Comparison of ENCODE assay signal across 15 cellular contexts in the genomic region with DNA sequence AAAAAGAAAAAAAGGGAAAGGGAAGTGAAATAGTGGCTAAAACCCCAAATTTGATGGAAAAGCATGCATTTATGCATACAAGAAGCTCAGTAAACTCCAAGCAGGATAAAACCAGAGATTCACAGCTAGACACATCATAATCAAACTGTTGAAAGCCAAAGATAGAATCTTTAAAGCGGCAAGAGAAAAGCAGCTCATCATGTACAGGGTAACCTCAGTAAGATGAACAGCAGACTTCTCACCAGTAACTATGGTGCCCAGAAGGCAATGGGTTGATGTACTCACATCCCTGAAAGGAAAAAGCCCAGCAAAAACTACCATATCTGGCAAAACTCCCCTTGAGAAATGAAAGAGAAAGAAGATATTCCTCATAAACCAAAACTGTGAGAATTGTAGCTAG.
DNase-seq lines count a peak whose midpoint lies in the region; TF ChIP-seq lines count a peak whose summit lies in the region.
"Had no signal": no experiment of that assay in that cellular context is flagged by ENCODE, and none has a peak within 500 bp of the region (broad histone marks: within the 10 kb centered on the region; RNA-seq: fewer than 3 reads in every experiment).

No MANE protein-coding gene starts in this region.

- H3K4me3 ChIP-seq in HEK293 (ENCODE audit: low read depth, low read length) (no peak overlapping the region), fibroblast of villous mesenchyme (ENCODE audit: low read depth, low read length) (no peak overlapping the region)

- H3K27ac ChIP-seq in HEK293 (ENCODE audit: extremely low read depth, low read depth, low read length): no peak overlapping the region

- H3K4me1 Mint-ChIP-seq in activated CD4-positive, alpha-beta memory T cell treated with anti-CD3 and anti-CD28 coated beads, Interleukin-2, amount 10 ng/mL, durations not matched to agents 7 days and 5 days: no peaks in the 10 kb centered on the region

- TF ChIP-seq CTCF in HEK293 (tag by site-specific recombination; IDR thresholded peaks at IDR 0.05) (no peak), fibroblast of villous mesenchyme (IDR thresholded peaks at IDR 0.05; ENCODE audit: insufficient read depth, low read depth, low read length) (no peak)

- peaks cover 19% of the 10 kb centered on the region for H3K9me3 Mint-ChIP-seq in activated CD4-positive, alpha-beta memory T cell treated with anti-CD3 and anti-CD28 coated beads, Interleukin-2, amount 10 ng/mL, durations not matched to agents 7 days and 5 days

- H3K4me1 ChIP-seq in HEK293 (ENCODE audit: control insufficient read depth, insufficient read depth, low read length): no peaks in the 10 kb centered on the region

- H3K27me3 Mint-ChIP-seq in activated CD4-positive, alpha-beta memory T cell treated with anti-CD3 and anti-CD28 coated beads, Interleukin-2, amount 10 ng/mL, durations not matched to agents 7 days and 5 days: peaks cover 2% of the 10 kb centered on the region

- DNase-seq in NCI-H1092 treated with DMSO at 0.1 percent for 48 hours (lab: John Stamatoyannopoulos, UW) (peak; percentile 35), NCI-H1092 (lab: John Stamatoyannopoulos, UW) (no peak), RPMI7951 (ENCODE audit: low read depth) (peak; percentile 39), fibroblast of villous mesenchyme (ENCODE audit: low read depth) (peak; percentile 42), mucosa of gallbladder (ENCODE audit: low spot score) (no peak), epidermal melanocyte (ENCODE audit: insufficient read length, low spot score) (no peak)
- no peak for DNase-seq in activated CD4-positive, alpha-beta memory T cell treated with anti-CD3 and anti-CD28 coated beads, Interleukin-2, amount 10 ng/mL, durations not matched to agents 7 days and 5 days
- DNase-seq: 8988T; activated CD8-positive, alpha-beta memory T cell treated with anti-CD3 and anti-CD28 coated beads, Interleukin-2, amount 50 U/mL, for 48 hours; anterior cingulate cortex; NCI-H2081 treated with DMSO at 0.1 percent for 48 hours; nucleus accumbens; stimulated activated CD4-positive, alpha-beta T cell treated with anti-CD3 and anti-CD28 coated beads, Interleukin-2, amount 100 ng/mL, for 24 hours had no signal

- H3K4me3 Mint-ChIP-seq in activated CD4-positive, alpha-beta memory T cell treated with anti-CD3 and anti-CD28 coated beads, Interleukin-2, amount 10 ng/mL, durations not matched to agents 7 days and 5 days: no peak overlapping the region
- H3K4me3 Mint-ChIP-seq: T-helper 2 cell treated with Interferon-gamma antibody and Interleukin-4, amounts not matched to agents 5 μg/mL and 100 μg/mL, for 36 hours had no signal

- H3K36me3 Mint-ChIP-seq in activated CD4-positive, alpha-beta memory T cell treated with anti-CD3 and anti-CD28 coated beads, Interleukin-2, amount 10 ng/mL, durations not matched to agents 7 days and 5 days (ENCODE audit: low read depth): peaks cover 5% of the 10 kb centered on the region

- H3K27ac Mint-ChIP-seq in activated CD4-positive, alpha-beta memory T cell treated with anti-CD3 and anti-CD28 coated beads, Interleukin-2, amount 10 ng/mL, durations not matched to agents 7 days and 5 days: no peak overlapping the region
- H3K27ac Mint-ChIP-seq: T-helper 2 cell treated with Interferon-gamma antibody and Interleukin-4, amounts not matched to agents 5 μg/mL and 100 μg/mL, for 36 hours had no signal

- H3K9me3 ChIP-seq in HEK293 (ENCODE audit: control insufficient read depth, insufficient read depth, low read depth, low read length): no peaks in the 10 kb centered on the region

- POLR2A ChIA-PET in HEK293 (lab: Yijun Ruan, JAX): interaction anchor here (0.6 kb wide), 1 partner anchor 17 kb away, joined by 3 read pairs; no protein-coding TSS in a partner anchor
- POLR2A ChIA-PET in activated CD4-positive, alpha-beta memory T cell treated with anti-CD3 and anti-CD28 coated beads, Interleukin-2, amount 10 ng/mL, durations not matched to agents 7 days and 5 days (lab: Charles Lee): no interaction called here

- no peaks in the 10 kb centered on the region for H3K36me3 ChIP-seq in HEK293 (ENCODE audit: control insufficient read depth in 2 of 2, insufficient read depth in 1 of 2, low read length in 2 of 2)

- CTCF ChIA-PET in HEK293 (lab: Yijun Ruan, JAX): interaction anchor here (0.6 kb wide), 1 partner anchor 119 kb away, joined by 4 read pairs; no protein-coding TSS in a partner anchor
- CTCF ChIA-PET in activated CD4-positive, alpha-beta memory T cell treated with anti-CD3 and anti-CD28 coated beads, Interleukin-2, amount 10 ng/mL, durations not matched to agents 7 days and 5 days (lab: Charles Lee): no interaction called here

TF ChIP-seq in HEK293, 187 proteins besides CTCF, POLR2A, EP300 and RAD21 (continues in another document):
- TF ChIP-seq, protein P1, sequence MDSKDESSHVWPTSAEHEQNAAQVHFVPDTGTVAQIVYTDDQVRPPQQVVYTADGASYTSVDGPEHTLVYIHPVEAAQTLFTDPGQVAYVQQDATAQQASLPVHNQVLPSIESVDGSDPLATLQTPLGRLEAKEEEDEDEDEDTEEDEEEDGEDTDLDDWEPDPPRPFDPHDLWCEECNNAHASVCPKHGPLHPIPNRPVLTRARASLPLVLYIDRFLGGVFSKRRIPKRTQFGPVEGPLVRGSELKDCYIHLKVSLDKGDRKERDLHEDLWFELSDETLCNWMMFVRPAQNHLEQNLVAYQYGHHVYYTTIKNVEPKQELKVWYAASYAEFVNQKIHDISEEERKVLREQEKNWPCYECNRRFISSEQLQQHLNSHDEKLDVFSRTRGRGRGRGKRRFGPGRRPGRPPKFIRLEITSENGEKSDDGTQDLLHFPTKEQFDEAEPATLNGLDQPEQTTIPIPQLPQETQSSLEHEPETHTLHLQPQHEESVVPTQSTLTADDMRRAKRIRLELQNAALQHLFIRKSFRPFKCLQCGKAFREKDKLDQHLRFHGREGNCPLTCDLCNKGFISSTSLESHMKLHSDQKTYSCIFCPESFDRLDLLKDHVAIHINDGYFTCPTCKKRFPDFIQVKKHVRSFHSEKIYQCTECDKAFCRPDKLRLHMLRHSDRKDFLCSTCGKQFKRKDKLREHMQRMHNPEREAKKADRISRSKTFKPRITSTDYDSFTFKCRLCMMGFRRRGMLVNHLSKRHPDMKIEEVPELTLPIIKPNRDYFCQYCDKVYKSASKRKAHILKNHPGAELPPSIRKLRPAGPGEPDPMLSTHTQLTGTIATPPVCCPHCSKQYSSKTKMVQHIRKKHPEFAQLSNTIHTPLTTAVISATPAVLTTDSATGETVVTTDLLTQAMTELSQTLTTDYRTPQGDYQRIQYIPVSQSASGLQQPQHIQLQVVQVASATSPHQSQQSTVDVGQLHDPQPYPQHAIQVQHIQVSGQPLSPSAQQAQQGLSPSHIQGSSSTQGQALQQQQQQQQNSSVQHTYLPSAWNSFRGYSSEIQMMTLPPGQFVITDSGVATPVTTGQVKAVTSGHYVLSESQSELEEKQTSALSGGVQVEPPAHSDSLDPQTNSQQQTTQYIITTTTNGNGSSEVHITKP (tag by site-specific recombination; IDR thresholded peaks at IDR 0.05): no peak
- TF ChIP-seq ZNF621 (tag by site-specific recombination; IDR thresholded peaks at IDR 0.05) (no peak), ZBTB8A (tag by site-specific recombination; IDR thresholded peaks at IDR 0.05) (no peak), ZNF560 (tag by site-specific recombination; IDR thresholded peaks at IDR 0.05; ENCODE audit: borderline replicate concordance) (no peak), ZNF626 (tag by site-specific recombination; IDR thresholded peaks at IDR 0.05) (peak; percentile 81; the same call in 1 of the 2 replicates), HOXA7 (CRISPR knock-in tag; IDR thresholded peaks at IDR 0.05; ENCODE audit: borderline replicate concordance) (no peak), HOXC10 (CRISPR knock-in tag; IDR thresholded peaks at IDR 0.05) (no peak), ZSCAN23 (tag by site-specific recombination; IDR thresholded peaks at IDR 0.05) (no peak)
- TF ChIP-seq, protein P2, sequence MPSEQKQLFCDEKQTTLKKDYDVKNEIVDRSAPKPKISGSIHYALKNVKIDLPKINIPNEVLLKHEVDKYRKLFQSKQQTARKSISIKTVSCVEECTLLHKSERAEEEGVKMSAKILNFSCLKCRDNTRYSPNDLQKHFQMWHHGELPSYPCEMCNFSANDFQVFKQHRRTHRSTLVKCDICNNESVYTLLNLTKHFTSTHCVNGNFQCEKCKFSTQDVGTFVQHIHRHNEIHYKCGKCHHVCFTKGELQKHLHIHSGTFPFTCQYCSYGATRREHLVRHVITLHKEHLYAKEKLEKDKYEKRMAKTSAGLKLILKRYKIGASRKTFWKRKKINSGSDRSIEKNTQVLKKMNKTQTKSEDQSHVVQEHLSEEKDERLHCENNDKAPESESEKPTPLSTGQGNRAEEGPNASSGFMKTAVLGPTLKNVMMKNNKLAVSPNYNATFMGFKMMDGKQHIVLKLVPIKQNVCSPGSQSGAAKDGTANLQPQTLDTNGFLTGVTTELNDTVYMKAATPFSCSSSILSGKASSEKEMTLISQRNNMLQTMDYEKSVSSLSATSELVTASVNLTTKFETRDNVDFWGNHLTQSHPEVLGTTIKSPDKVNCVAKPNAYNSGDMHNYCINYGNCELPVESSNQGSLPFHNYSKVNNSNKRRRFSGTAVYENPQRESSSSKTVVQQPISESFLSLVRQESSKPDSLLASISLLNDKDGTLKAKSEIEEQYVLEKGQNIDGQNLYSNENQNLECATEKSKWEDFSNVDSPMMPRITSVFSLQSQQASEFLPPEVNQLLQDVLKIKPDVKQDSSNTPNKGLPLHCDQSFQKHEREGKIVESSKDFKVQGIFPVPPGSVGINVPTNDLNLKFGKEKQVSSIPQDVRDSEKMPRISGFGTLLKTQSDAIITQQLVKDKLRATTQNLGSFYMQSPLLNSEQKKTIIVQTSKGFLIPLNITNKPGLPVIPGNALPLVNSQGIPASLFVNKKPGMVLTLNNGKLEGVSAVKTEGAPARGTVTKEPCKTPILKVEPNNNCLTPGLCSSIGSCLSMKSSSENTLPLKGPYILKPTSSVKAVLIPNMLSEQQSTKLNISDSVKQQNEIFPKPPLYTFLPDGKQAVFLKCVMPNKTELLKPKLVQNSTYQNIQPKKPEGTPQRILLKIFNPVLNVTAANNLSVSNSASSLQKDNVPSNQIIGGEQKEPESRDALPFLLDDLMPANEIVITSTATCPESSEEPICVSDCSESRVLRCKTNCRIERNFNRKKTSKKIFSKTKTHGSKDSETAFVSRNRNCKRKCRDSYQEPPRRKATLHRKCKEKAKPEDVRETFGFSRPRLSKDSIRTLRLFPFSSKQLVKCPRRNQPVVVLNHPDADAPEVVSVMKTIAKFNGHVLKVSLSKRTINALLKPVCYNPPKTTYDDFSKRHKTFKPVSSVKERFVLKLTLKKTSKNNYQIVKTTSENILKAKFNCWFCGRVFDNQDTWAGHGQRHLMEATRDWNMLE (tag by site-specific recombination; conservative IDR thresholded peaks at IDR 0.05; ENCODE audit: low read depth): 0 out of 2 replicates have a peak, but pooled peaks have one; percentile 13
- TF ChIP-seq, protein P3, sequence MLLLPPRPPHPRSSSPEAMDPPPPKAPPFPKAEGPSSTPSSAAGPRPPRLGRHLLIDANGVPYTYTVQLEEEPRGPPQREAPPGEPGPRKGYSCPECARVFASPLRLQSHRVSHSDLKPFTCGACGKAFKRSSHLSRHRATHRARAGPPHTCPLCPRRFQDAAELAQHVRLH (tag by site-specific recombination; IDR thresholded peaks at IDR 0.05): peak; percentile 56

Comparison
In these comparisons a context has a peak if more than half of its experiments do, and no peak if none do; other contexts are left out.
1. DNase-seq: peak in NCI-H1092 treated with DMSO at 0.1 percent for 48 hours (single experiment), RPMI7951 (single experiment) and fibroblast of villous mesenchyme (single experiment); none in NCI-H1092 (single experiment), activated CD4-positive, alpha-beta memory T cell treated with anti-CD3 and anti-CD28 coated beads, Interleukin-2, amount 10 ng/mL, durations not matched to agents 7 days and 5 days (single experiment), mucosa of gallbladder (single experiment) and epidermal melanocyte (single experiment).